ENCODE assay signal across 22 cellular contexts in genomic region chr9:129724456-129725190, GRCh38. TPM values are rescaled to one million over a fixed set of nuclear protein-coding genes. Genes with fewer than 3 reads are reported as not detected.
"Had no signal": no experiment of that assay in that cellular context is flagged by ENCODE, and none has a peak within 500 bp of the region (broad histone marks: within the 10 kb centered on the region; RNA-seq: fewer than 3 reads in every experiment).

No MANE protein-coding gene starts in this region.

- DNase-seq: activated CD4-positive, alpha-beta T cell treated with anti-CD3 and anti-CD28 coated beads, Interleukin-2, amount 10 ng/mL, durations not matched to agents 24 days and 14 days; activated CD4-positive, CD25-positive, alpha-beta regulatory T cell; activated CD8-positive, alpha-beta memory T cell treated with anti-CD3 and anti-CD28 coated beads, Interleukin-2, amount 50 U/mL, for 48 hours; caudate nucleus; colonic mucosa; effector CD4-positive, alpha-beta T cell; hippocampal formation; left lung; natural killer cell; occipital lobe; stimulated activated CD4-positive, alpha-beta T cell treated with anti-CD3 and anti-CD28 coated beads, Interleukin-15, amount 100 ng/mL, for 24 hours; stimulated activated CD4-positive, alpha-beta T cell treated with anti-CD3 and anti-CD28 coated beads, Interleukin-4, amount 100 ng/mL, for 1 hour; stimulated activated naive CD4-positive, alpha-beta T cell; substantia nigra; trophoblast cell had no signal

- H3K27ac ChIP-seq: colonic mucosa, left lung had no signal

- H3K27ac Mint-ChIP-seq: activated CD4-positive, alpha-beta T cell treated with anti-CD3 and anti-CD28 coated beads, Interleukin-2, amount 10 ng/mL, durations not matched to agents 24 days and 14 days; activated T-helper 1 cell treated with anti-CD3 and anti-CD28 coated beads, Interleukin-12 subunit alpha, Interleukin-12 subunit beta, Interleukin-2, Interleukin-4 antibody, amounts not matched to agents 30 ng/mL and 10 ng/mL and 1 ng/mL, durations not matched to agents 14 hours and 24 hours and 36 hours; memory B cell; natural killer cell; progenitor cell of endocrine pancreas had no signal

- H3K4me1 Mint-ChIP-seq: memory B cell had no signal

- H3K36me3 Mint-ChIP-seq: memory B cell, natural killer cell had no signal

- H3K4me1 ChIP-seq: colonic mucosa had no signal

- H3K36me3 ChIP-seq: colonic mucosa, esophagus muscularis mucosa, left lung, right atrium auricular region had no signal

- ATAC-seq: left lung, natural killer cell had no signal

- H3K4me3 ChIP-seq: colonic mucosa, esophagus muscularis mucosa, left lung, right atrium auricular region had no signal

- FAIRE-seq: keratinocyte had no signal

- H3K27me3 ChIP-seq: colonic mucosa, right atrium auricular region had no signal

- H3K9me3 ChIP-seq: colonic mucosa, esophagus muscularis mucosa, left lung, right atrium auricular region had no signal

- H3K4me3 Mint-ChIP-seq: activated CD4-positive, alpha-beta T cell treated with anti-CD3 and anti-CD28 coated beads, Interleukin-2, amount 10 ng/mL, durations not matched to agents 24 days and 14 days; activated T-helper 1 cell treated with anti-CD3 and anti-CD28 coated beads, Interleukin-12 subunit alpha, Interleukin-12 subunit beta, Interleukin-2, Interleukin-4 antibody, amounts not matched to agents 30 ng/mL and 10 ng/mL and 1 ng/mL, durations not matched to agents 14 hours and 24 hours and 36 hours; memory B cell; natural killer cell had no signal

- H3K9me3 Mint-ChIP-seq: activated CD4-positive, alpha-beta T cell treated with anti-CD3 and anti-CD28 coated beads, Interleukin-2, amount 10 ng/mL, durations not matched to agents 24 days and 14 days; activated T-helper 1 cell treated with anti-CD3 and anti-CD28 coated beads, Interleukin-12 subunit alpha, Interleukin-12 subunit beta, Interleukin-2, Interleukin-4 antibody, amounts not matched to agents 30 ng/mL and 10 ng/mL and 1 ng/mL, durations not matched to agents 14 hours and 24 hours and 36 hours; memory B cell; natural killer cell had no signal

RNA-seq across cellular contexts. Expression of gene PRRX2, which starts 59.2 kb away (rescaled TPM):
- total RNA-seq: glomerular endothelial cell, natural killer cell had no signal
- polyA plus RNA-seq: keratinocyte had no signal
